8 cellular contexts compared by ENCODE assay signal in the genomic region with DNA sequence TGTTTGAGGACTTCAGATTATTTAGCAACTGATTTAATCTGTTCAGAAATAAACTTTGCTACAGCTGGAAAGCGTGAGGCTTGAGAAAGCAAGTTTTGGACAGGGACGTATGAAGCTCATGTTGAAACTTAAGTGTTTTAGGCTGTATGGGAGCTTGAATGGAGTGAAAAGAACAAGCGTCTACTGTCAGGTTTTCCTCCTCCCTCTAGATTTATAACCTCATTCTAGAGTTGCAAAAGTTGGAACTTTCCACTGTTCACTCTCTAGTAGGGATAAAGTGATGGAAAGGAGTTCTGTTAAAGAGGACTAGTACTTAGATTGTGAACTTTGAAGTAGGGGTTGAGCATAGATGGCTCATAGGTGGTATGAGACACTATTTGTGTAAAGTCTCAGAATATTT. TPM values are rescaled to one million over a fixed set of nuclear protein-coding genes. Genes with fewer than 3 reads are reported as not detected.
DNase-seq lines count a peak whose midpoint lies in the region; ATAC-seq, FAIRE-seq and TF ChIP-seq lines count a peak whose summit lies in the region.

No MANE protein-coding gene starts in this region.

- peak; percentile 12 for ATAC-seq in HG03378 (IDR thresholded peaks at IDR 0.05; ENCODE audit: unreplicated experiment)
- ATAC-seq in activated naive CD8-positive, alpha-beta T cell treated with anti-CD3 and anti-CD28 coated beads, Interleukin-2, amount 10 ng/mL, durations not matched to agents 7 days and 5 days (ENCODE audit: low read depth): no peak

- H3K27ac ChIP-seq in AG04450 (ENCODE audit: low read depth, low read length): no peak overlapping the region
- peak overlapping the region; percentile 93 for H3K27ac ChIP-seq in keratinocyte (ENCODE audit: control insufficient read depth, insufficient read depth, low read length)
- H3K27ac ChIP-seq in stomach smooth muscle (ENCODE audit: low read length): no peak overlapping the region

- peaks cover 12% of the 10 kb centered on the region for H4K20me1 ChIP-seq in keratinocyte (ENCODE audit: control insufficient read depth, extremely low read depth, insufficient read depth, low read length)

- peak; percentile 48 for FAIRE-seq in keratinocyte (lab: Jason Lieb, UNC)

- DNase-seq in AG04450 (ENCODE audit: low read depth, low spot score) (no peak), keratinocyte (ENCODE audit: low read depth, low spot score) (no peak), iPS-NIHi11 (ENCODE audit: low spot score) (no peak), COLO668 (lab: John Stamatoyannopoulos, UW; ENCODE audit: unreplicated experiment) (no peak), anterior cingulate cortex (lab: John Stamatoyannopoulos, UW) (no peak)
- no peak for DNase-seq in activated naive CD8-positive, alpha-beta T cell treated with anti-CD3 and anti-CD28 coated beads, Interleukin-2, amount 10 ng/mL, durations not matched to agents 7 days and 5 days

- H3K27me3 Mint-ChIP-seq in activated naive CD8-positive, alpha-beta T cell treated with anti-CD3 and anti-CD28 coated beads, Interleukin-2, amount 10 ng/mL, durations not matched to agents 7 days and 5 days: no peaks in the 10 kb centered on the region

- no peak for TF ChIP-seq CTCF in AG04450 (IDR thresholded peaks at IDR 0.05; ENCODE audit: low read depth, low read length)
- no peak for TF ChIP-seq CTCF in keratinocyte (optimal IDR thresholded peaks at IDR 0.05 in 1 of 3, IDR thresholded peaks at IDR 0.05 in 1 of 3, conservative IDR thresholded peaks at IDR 0.05 in 1 of 3; ENCODE audit: extremely low read depth in 1 of 3, insufficient read depth in 2 of 3, low read length in 3 of 3)

- POLR2A ChIA-PET in AG04450 (lab: Yijun Ruan, JAX): no interaction called here
- POLR2A ChIA-PET in activated naive CD8-positive, alpha-beta T cell treated with anti-CD3 and anti-CD28 coated beads, Interleukin-2, amount 10 ng/mL, durations not matched to agents 7 days and 5 days (lab: Charles Lee): interaction anchor here (0.7 to 2.5 kb wide), 3 partner anchors 14 to 123 kb away, joined by 3 to 20 read pairs (median 4); partner anchors contain the start of genes KLHL28 and TOGARAM1

- H3K27ac Mint-ChIP-seq in activated naive CD8-positive, alpha-beta T cell treated with anti-CD3 and anti-CD28 coated beads, Interleukin-2, amount 10 ng/mL, durations not matched to agents 7 days and 5 days: peak overlapping the region; percentile 66

- H3K27me3 ChIP-seq in AG04450 (ENCODE audit: control insufficient read depth, insufficient read depth, low read length) (no peaks in the 10 kb centered on the region), keratinocyte (ENCODE audit: control insufficient read depth, extremely low read depth, insufficient read depth, low read length) (no peaks in the 10 kb centered on the region), stomach smooth muscle (ENCODE audit: control insufficient read depth in 1 of 2, insufficient read depth in 2 of 2, low read length in 2 of 2) (no peaks in the 10 kb centered on the region)

- peak overlapping the region; percentile 87 for H3K4me2 ChIP-seq in keratinocyte (ENCODE audit: control insufficient read depth, extremely low read depth, insufficient read depth, low read depth, low read length)

- H3K9me1 ChIP-seq in keratinocyte (ENCODE audit: control insufficient read depth, extremely low read depth, insufficient read depth, low read length): peaks cover 4% of the 10 kb centered on the region

- no peaks in the 10 kb centered on the region for H3K9me3 ChIP-seq in AG04450 (ENCODE audit: control insufficient read depth, insufficient read depth, low read length)
- no peaks in the 10 kb centered on the region for H3K9me3 ChIP-seq in keratinocyte (ENCODE audit: control insufficient read depth, low read depth, low read length)
- no peaks in the 10 kb centered on the region for H3K9me3 ChIP-seq in stomach smooth muscle (ENCODE audit: control insufficient read depth in 2 of 2, low read length in 2 of 2)

- H3K36me3 ChIP-seq in keratinocyte (ENCODE audit: control insufficient read depth in 2 of 2, extremely low read depth in 1 of 2, insufficient read depth in 2 of 2, low read length in 2 of 2) (peaks cover 0 to 4% of the 10 kb centered on the region in 2 experiments), stomach smooth muscle (ENCODE audit: control insufficient read depth in 2 of 2, insufficient read depth in 2 of 2, low read length in 2 of 2) (no peaks in the 10 kb centered on the region)

- peak overlapping the region; percentile 97 for H3K4me3 Mint-ChIP-seq in activated naive CD8-positive, alpha-beta T cell treated with anti-CD3 and anti-CD28 coated beads, Interleukin-2, amount 10 ng/mL, durations not matched to agents 7 days and 5 days

- CTCF ChIA-PET in AG04450 (lab: Charles Lee): no interaction called here

- H3K4me1 ChIP-seq in keratinocyte (ENCODE audit: control insufficient read depth, extremely low read depth, insufficient read depth, low read length) (peaks cover 38% of the 10 kb centered on the region), stomach smooth muscle (ENCODE audit: control insufficient read depth, insufficient read depth, low read length) (no peaks in the 10 kb centered on the region)

- H3K79me2 ChIP-seq in keratinocyte (ENCODE audit: control insufficient read depth, insufficient read depth, low read length): peaks cover 56% of the 10 kb centered on the region

- H3K4me3 ChIP-seq in AG04450 (ENCODE audit: low read depth, low read length) (peak overlapping the region; percentile 83), keratinocyte (ENCODE audit: control insufficient read depth in 2 of 3, extremely low read depth in 1 of 3, insufficient read depth in 2 of 3, low read depth in 1 of 3, low read length in 3 of 3) (peak overlapping the region; percentile 55 to 99 (median 85)), stomach smooth muscle (ENCODE audit: low read length in 2 of 2) (peak overlapping the region; percentile 85 to 87)

- no peak overlapping the region for H2AFZ ChIP-seq in keratinocyte (ENCODE audit: control insufficient read depth, low read length)

- H3K9ac ChIP-seq in keratinocyte (ENCODE audit: control insufficient read depth, extremely low read depth, insufficient read depth, low read length) (peak overlapping the region; percentile 95), stomach smooth muscle (ENCODE audit: low read length in 2 of 2) (peak overlapping the region in 1 of 2 donors; percentile 91)

- dilution Hi-C loops in keratinocyte (cut with MboI; ENCODE audit: extremely low pct_ligation_motif_present, low sequenced_read_pairs): no loop called here

- H3K4me1 Mint-ChIP-seq in activated naive CD8-positive, alpha-beta T cell treated with anti-CD3 and anti-CD28 coated beads, Interleukin-2, amount 10 ng/mL, durations not matched to agents 7 days and 5 days: peaks cover 43% of the 10 kb centered on the region

- H3K36me3 Mint-ChIP-seq in activated naive CD8-positive, alpha-beta T cell treated with anti-CD3 and anti-CD28 coated beads, Interleukin-2, amount 10 ng/mL, durations not matched to agents 7 days and 5 days: peaks cover 18% of the 10 kb centered on the region

- H3K9me3 Mint-ChIP-seq in activated naive CD8-positive, alpha-beta T cell treated with anti-CD3 and anti-CD28 coated beads, Interleukin-2, amount 10 ng/mL, durations not matched to agents 7 days and 5 days: no peaks in the 10 kb centered on the region

RNA-seq across cellular contexts. Expression of gene PRPF39, which starts 1.1 kb away (rescaled TPM):
- polyA plus RNA-seq in AG04450 (2011; rRNA removed) (33.0 and 48.6 TPM in 2 replicates), keratinocyte (15.6 to 51.5 TPM (median 45.5 TPM) in 3 replicates)
- polyA minus RNA-seq in AG04450 (2011; rRNA and poly(A)+ RNA removed): 38.9 and 46.8 TPM in 2 replicates
- 10 to 100 TPM; 54.8 to 56.8 TPM for total RNA-seq in activated naive CD8-positive, alpha-beta T cell treated with anti-CD3 and anti-CD28 coated beads, Interleukin-2, amount 10 ng/mL, durations not matched to agents 7 days and 5 days
- 59.4 TPM for polyA plus RNA-seq in keratinocyte (2011; ENCODE audit: low read depth)
- polyA plus RNA-seq in keratinocyte (2011; cell fraction: cytosol; rRNA removed): 5.9 and 11.4 TPM in 2 replicates
- 53.4 and 82.5 TPM in 2 replicates for polyA plus RNA-seq in keratinocyte (2011; cell fraction: nucleus; rRNA removed)
- 16.2 and 22.8 TPM in 2 replicates for polyA plus RNA-seq in keratinocyte (2012; ENCODE audit: low replicate concordance)
- polyA minus RNA-seq in keratinocyte: 9.1 to 63.3 TPM (median 33.5 TPM) in 3 replicates
- 5.6 TPM for polyA minus RNA-seq in keratinocyte (2011; cell fraction: cytosol; rRNA and poly(A)+ RNA removed)
- 29.2 and 59.7 TPM in 2 replicates for polyA minus RNA-seq in keratinocyte (2011; cell fraction: nucleus; rRNA and poly(A)+ RNA removed)

RNA-seq across cellular contexts. Expression of gene FKBP3, which starts 49.3 kb away (rescaled TPM):
- 55.3 and 105 TPM in 2 replicates for polyA plus RNA-seq in AG04450 (2011; rRNA removed)
- polyA minus RNA-seq in AG04450 (2011; rRNA and poly(A)+ RNA removed): 7.2 and 14.2 TPM in 2 replicates
- total RNA-seq in activated naive CD8-positive, alpha-beta T cell treated with anti-CD3 and anti-CD28 coated beads, Interleukin-2, amount 10 ng/mL, durations not matched to agents 7 days and 5 days: 10 to 100 TPM; 65.7 to 67.1 TPM
- 49.1 to 98.8 TPM (median 55.7 TPM) in 3 replicates for polyA plus RNA-seq in keratinocyte
- polyA plus RNA-seq in keratinocyte (2011; ENCODE audit: low read depth): 91.5 TPM
- polyA plus RNA-seq in keratinocyte (2011; cell fraction: cytosol; rRNA removed): 43.7 and 63.7 TPM in 2 replicates
- polyA plus RNA-seq in keratinocyte (2011; cell fraction: nucleus; rRNA removed): 33.1 and 58.6 TPM in 2 replicates
- 40.9 and 74.1 TPM in 2 replicates for polyA plus RNA-seq in keratinocyte (2012; ENCODE audit: low replicate concordance)
- polyA minus RNA-seq in keratinocyte: 1.7 to 8.1 TPM (median 2.7 TPM) in 3 replicates
- polyA minus RNA-seq in keratinocyte (2011; cell fraction: cytosol; rRNA and poly(A)+ RNA removed): 12.3 TPM
- polyA minus RNA-seq in keratinocyte (2011; cell fraction: nucleus; rRNA and poly(A)+ RNA removed): 5.3 and 9.7 TPM in 2 replicates

RNA-seq across cellular contexts. Expression of gene FANCM, which starts 50.7 kb away (rescaled TPM):
- polyA plus RNA-seq in AG04450 (2011; rRNA removed): 1.5 and 2.8 TPM in 2 replicates
- polyA minus RNA-seq in AG04450 (2011; rRNA and poly(A)+ RNA removed): 3.0 and 5.9 TPM in 2 replicates
- 10 to 100 TPM; 15.0 to 17.7 TPM for total RNA-seq in activated naive CD8-positive, alpha-beta T cell treated with anti-CD3 and anti-CD28 coated beads, Interleukin-2, amount 10 ng/mL, durations not matched to agents 7 days and 5 days
- polyA plus RNA-seq in keratinocyte: 2.5 to 6.0 TPM (median 3.0 TPM) in 3 replicates
- polyA plus RNA-seq in keratinocyte (2011; ENCODE audit: low read depth): 6.5 TPM
- polyA plus RNA-seq in keratinocyte (2011; cell fraction: cytosol; rRNA removed): 0.97 and 2.0 TPM in 2 replicates
- 5.8 and 6.2 TPM in 2 replicates for polyA plus RNA-seq in keratinocyte (2011; cell fraction: nucleus; rRNA removed)
- 2.6 and 4.0 TPM in 2 replicates for polyA plus RNA-seq in keratinocyte (2012; ENCODE audit: low replicate concordance)
- 2.7 to 10.2 TPM (median 6.5 TPM) in 3 replicates for polyA minus RNA-seq in keratinocyte
- polyA minus RNA-seq in keratinocyte (2011; cell fraction: cytosol; rRNA and poly(A)+ RNA removed): 6.1 TPM
- 9.3 and 15.2 TPM in 2 replicates for polyA minus RNA-seq in keratinocyte (2011; cell fraction: nucleus; rRNA and poly(A)+ RNA removed)
